Comparison of ENCODE assay signal across 1 cellular context in genomic region chr2:134132487-134132857, GRCh38.
A peak's percentile ranks its signal among the peaks of the same experiment; 100 is the strongest.
TF ChIP-seq lines count a peak whose summit lies in the region.

No MANE protein-coding gene starts in this region.

TF ChIP-seq in HepG2, 621 proteins besides CTCF, POLR2A, EP300 and RAD21 (continued from another document and continues in another):
- TF ChIP-seq ZNF18 (CRISPR knock-in tag; IDR thresholded peaks at IDR 0.05; ENCODE audit: insufficient replicate concordance): no peak
- no peak for TF ChIP-seq PRDM10 (CRISPR knock-in tag; IDR thresholded peaks at IDR 0.05; ENCODE audit: low read depth)
- peak; percentile 69; the same call in 1 of the 2 replicates for TF ChIP-seq PHF21A (CRISPR knock-in tag; IDR thresholded peaks at IDR 0.05)
- peak; percentile 86 for TF ChIP-seq ZNF644 (CRISPR knock-in tag; IDR thresholded peaks at IDR 0.05; ENCODE audit: low read depth)
- TF ChIP-seq IRX3 (CRISPR knock-in tag; IDR thresholded peaks at IDR 0.05; ENCODE audit: borderline replicate concordance, low read depth): no peak
- no peak for TF ChIP-seq DR1 (CRISPR knock-in tag; IDR thresholded peaks at IDR 0.05)
- TF ChIP-seq GATAD2A (CRISPR knock-in tag; IDR thresholded peaks at IDR 0.05): peak; percentile 94
- 0 out of 2 replicates have a peak, but pooled peaks have one; percentile 36 for TF ChIP-seq HOXA5 (CRISPR knock-in tag; IDR thresholded peaks at IDR 0.05)
- TF ChIP-seq KLF16 (CRISPR knock-in tag; IDR thresholded peaks at IDR 0.05): 0 out of 4 replicates have a peak, but pooled peaks of 1 of the 2 experiments have one; percentile 28
- peak; percentile 74; the same call in 1 of the 2 replicates for TF ChIP-seq HNF4G (IDR thresholded peaks at IDR 0.05; ENCODE audit: borderline replicate concordance, low read depth, low read length)
- peak; percentile 70 for TF ChIP-seq HNF4G (CRISPR knock-in tag; IDR thresholded peaks at IDR 0.05; ENCODE audit: borderline replicate concordance, low read depth)
- no peak for TF ChIP-seq MZF1 (CRISPR knock-in tag; IDR thresholded peaks at IDR 0.05; ENCODE audit: borderline replicate concordance)
- TF ChIP-seq ZNF556 (CRISPR knock-in tag; IDR thresholded peaks at IDR 0.05; ENCODE audit: borderline replicate concordance): peak; percentile 33; the same call in 1 of the 2 replicates
- TF ChIP-seq MNT (IDR thresholded peaks at IDR 0.05): no peak
- no peak for TF ChIP-seq NKX3-1 (CRISPR knock-in tag; IDR thresholded peaks at IDR 0.05)
- no peak for TF ChIP-seq CREB1 (IDR thresholded peaks at IDR 0.05)
- 0 out of 2 replicates have a peak, but pooled peaks have one; percentile 38 for TF ChIP-seq CREB1 (CRISPR knock-in tag; IDR thresholded peaks at IDR 0.05)
- TF ChIP-seq HDAC2 (CRISPR knock-in tag; IDR thresholded peaks at IDR 0.05): peak; percentile 86
- no peak for TF ChIP-seq SP2 (CRISPR knock-in tag; IDR thresholded peaks at IDR 0.05)
- TF ChIP-seq HHEX (CRISPR knock-in tag; IDR thresholded peaks at IDR 0.05): peak; percentile 82
- no peak for TF ChIP-seq ADNP (CRISPR knock-in tag; IDR thresholded peaks at IDR 0.05)
- 0 out of 2 replicates have a peak, but pooled peaks have one; percentile 14 for TF ChIP-seq SP4 (CRISPR knock-in tag; IDR thresholded peaks at IDR 0.05)
- TF ChIP-seq NR2F1 (CRISPR knock-in tag; IDR thresholded peaks at IDR 0.05): peak in 1 of 2 experiments; percentile 86
- 0 out of 2 replicates have a peak, but pooled peaks have one; percentile 28 for TF ChIP-seq ZBTB34 (CRISPR knock-in tag; IDR thresholded peaks at IDR 0.05)
- no peak for TF ChIP-seq NFE2 (CRISPR knock-in tag; IDR thresholded peaks at IDR 0.05)
- peak; percentile 22; the same call in 1 of the 2 replicates for TF ChIP-seq PITX1 (CRISPR knock-in tag; IDR thresholded peaks at IDR 0.05)
- TF ChIP-seq BHLHE40 (IDR thresholded peaks at IDR 0.05; ENCODE audit: low read length): peak; percentile 92
- peak; percentile 48; the same call in 1 of the 2 replicates for TF ChIP-seq NCOA1 (CRISPR knock-in tag; IDR thresholded peaks at IDR 0.05)
- peak; percentile 87 for TF ChIP-seq HMG20A (CRISPR knock-in tag; IDR thresholded peaks at IDR 0.05; ENCODE audit: borderline replicate concordance)
- no peak for TF ChIP-seq ZFP36 (IDR thresholded peaks at IDR 0.05; ENCODE audit: borderline replicate concordance, low read depth, low read length, partially characterized antibody)
- TF ChIP-seq SMAD9 (CRISPR knock-in tag; IDR thresholded peaks at IDR 0.05): no peak
- no peak for TF ChIP-seq CBX2 (IDR thresholded peaks at IDR 0.05; ENCODE audit: low read depth, low read length)
- no peak for TF ChIP-seq CBX2 (CRISPR knock-in tag; IDR thresholded peaks at IDR 0.05; ENCODE audit: low read depth)
- TF ChIP-seq ZNF878 (CRISPR knock-in tag; IDR thresholded peaks at IDR 0.05): 0 out of 2 replicates have a peak, but pooled peaks have one; percentile 33
- TF ChIP-seq ZHX1 (CRISPR knock-in tag; IDR thresholded peaks at IDR 0.05; ENCODE audit: low read depth): peak; percentile 57; the same call in 1 of the 2 replicates
- no peak for TF ChIP-seq ZNF260 (CRISPR knock-in tag; IDR thresholded peaks at IDR 0.05; ENCODE audit: borderline replicate concordance, low read depth)
- peak; percentile 26; the same call in 1 of the 2 replicates for TF ChIP-seq ELF1 (CRISPR knock-in tag; IDR thresholded peaks at IDR 0.05)
- TF ChIP-seq GFI1 (CRISPR knock-in tag; IDR thresholded peaks at IDR 0.05; ENCODE audit: borderline replicate concordance): peak; percentile 34; the same call in 1 of the 2 replicates
- TF ChIP-seq GATA4 (IDR thresholded peaks at IDR 0.05; ENCODE audit: borderline replicate concordance, low read depth): peak; percentile 77; the same call in 1 of the 2 replicates
- TF ChIP-seq ZKSCAN1 (IDR thresholded peaks at IDR 0.05; ENCODE audit: low read length): peak; percentile 55; the same call in 1 of the 2 replicates
- TF ChIP-seq HOMEZ (CRISPR knock-in tag; IDR thresholded peaks at IDR 0.05; ENCODE audit: low read depth): peak; percentile 71
- TF ChIP-seq FOXO4 (CRISPR knock-in tag; conservative IDR thresholded peaks at IDR 0.05): no peak
- no peak for TF ChIP-seq IKZF1 (IDR thresholded peaks at IDR 0.05)
- TF ChIP-seq ZNF773 (CRISPR knock-in tag; IDR thresholded peaks at IDR 0.05; ENCODE audit: borderline replicate concordance): no peak
- peak; percentile 42; the same call in 1 of the 2 replicates for TF ChIP-seq ZBTB25 (CRISPR knock-in tag; IDR thresholded peaks at IDR 0.05)
- TF ChIP-seq ZNF709 (CRISPR knock-in tag; IDR thresholded peaks at IDR 0.05): 0 out of 2 replicates have a peak, but pooled peaks have one; percentile 29
- no peak for TF ChIP-seq ZNF20 (CRISPR knock-in tag; IDR thresholded peaks at IDR 0.05)
